In the genomic region with DNA sequence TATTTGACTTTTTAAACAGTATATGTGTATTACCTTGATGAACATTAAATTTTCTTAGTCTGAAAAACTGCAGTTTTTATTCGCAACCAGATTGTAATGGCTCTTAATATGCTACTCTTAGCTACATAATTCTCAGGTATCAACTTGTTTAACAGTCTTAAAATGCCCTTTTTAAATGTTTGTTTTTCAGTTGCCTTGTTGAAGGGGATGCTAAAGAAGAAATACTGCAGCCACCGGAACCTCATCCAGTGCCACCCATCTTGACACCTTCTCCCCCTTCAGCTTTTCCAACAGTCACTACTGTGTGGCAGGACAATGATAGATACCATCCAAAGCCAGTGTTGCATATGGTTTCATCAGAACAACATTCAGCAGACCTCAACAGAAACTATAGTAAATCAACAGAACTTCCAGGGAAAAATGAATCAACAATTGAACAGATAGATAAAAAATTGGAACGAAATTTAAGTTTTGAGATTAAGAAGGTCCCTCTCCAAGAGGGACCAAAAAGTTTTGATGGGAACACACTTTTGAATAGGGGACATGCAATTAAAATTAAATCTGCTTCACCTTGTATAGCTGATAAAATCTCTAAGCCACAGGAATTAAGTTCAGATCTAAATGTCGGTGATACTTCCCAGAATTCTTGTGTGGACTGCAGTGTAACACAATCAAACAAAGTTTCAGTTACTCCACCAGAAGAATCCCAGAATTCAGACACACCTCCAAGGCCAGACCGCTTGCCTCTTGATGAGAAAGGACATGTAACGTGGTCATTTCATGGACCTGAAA, we compare ENCODE assay signal across 1 cellular context.
TF ChIP-seq lines count a peak whose summit lies in the region.

No MANE protein-coding gene starts in this region.

TF ChIP-seq in K562, 482 proteins besides CTCF, POLR2A, EP300 and RAD21 (continued from another document):
- TF ChIP-seq MGA (IDR thresholded peaks at IDR 0.05) = peak; percentile 10; the same call in 1 of the 2 replicates
- peak; percentile 67 for TF ChIP-seq MEIS2 (IDR thresholded peaks at IDR 0.05; ENCODE audit: partially characterized antibody)
- TF ChIP-seq, protein P1, sequence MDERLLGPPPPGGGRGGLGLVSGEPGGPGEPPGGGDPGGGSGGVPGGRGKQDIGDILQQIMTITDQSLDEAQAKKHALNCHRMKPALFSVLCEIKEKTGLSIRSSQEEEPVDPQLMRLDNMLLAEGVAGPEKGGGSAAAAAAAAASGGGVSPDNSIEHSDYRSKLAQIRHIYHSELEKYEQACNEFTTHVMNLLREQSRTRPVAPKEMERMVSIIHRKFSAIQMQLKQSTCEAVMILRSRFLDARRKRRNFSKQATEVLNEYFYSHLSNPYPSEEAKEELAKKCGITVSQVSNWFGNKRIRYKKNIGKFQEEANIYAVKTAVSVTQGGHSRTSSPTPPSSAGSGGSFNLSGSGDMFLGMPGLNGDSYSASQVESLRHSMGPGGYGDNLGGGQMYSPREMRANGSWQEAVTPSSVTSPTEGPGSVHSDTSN (CRISPR knock-in tag; IDR thresholded peaks at IDR 0.05; ENCODE audit: low read depth) = no peak
- TF ChIP-seq, protein P1 (tag; conservative IDR thresholded peaks at IDR 0.05; ENCODE audit: low read depth) = peak; percentile 13; the same call in 1 of the 2 replicates
TF ChIP-seq in K562: peak in this region for 35.
